Comparison of ENCODE assay signal across 10 cellular contexts in genomic region chr1:54221113-54221834, GRCh38. TPM values are rescaled to one million over a fixed set of nuclear protein-coding genes. Genes with fewer than 3 reads are reported as not detected.
DNase-seq lines count a peak whose midpoint lies in the region; ATAC-seq, FAIRE-seq and TF ChIP-seq lines count a peak whose summit lies in the region.
"Had no signal": no experiment of that assay in that cellular context is flagged by ENCODE, and none has a peak within 500 bp of the region (broad histone marks: within the 10 kb centered on the region; RNA-seq: fewer than 3 reads in every experiment).

No MANE protein-coding gene starts in this region.

- no peak; the same call in 2 of the 3 replicates for ATAC-seq in HepG2
- no peak for ATAC-seq in right lobe of liver
- ATAC-seq in natural killer cell = peak in 1 of 3 donors; percentile 5
- no peak for ATAC-seq in GM18498 (IDR thresholded peaks at IDR 0.05; ENCODE audit: unreplicated experiment)

- H3K27ac ChIP-seq in HepG2 (ENCODE audit: extremely low read length, insufficient read depth, low read length) = no peak overlapping the region
- H3K27ac ChIP-seq in right lobe of liver = no peak overlapping the region
- peak overlapping the region; percentile 37 to 73 for H3K27ac ChIP-seq in ascending aorta
- H3K27ac ChIP-seq: VCaP had no signal

- no peak; a peak in 1 of 4 replicates for TF ChIP-seq POLR2A in HepG2 (IDR thresholded peaks at IDR 0.05; ENCODE audit: insufficient read depth in 1 of 2, low read depth in 2 of 2, low read length in 2 of 2)
- no peak for TF ChIP-seq POLR2A in right lobe of liver (IDR thresholded peaks at IDR 0.05)

- CTCF ChIA-PET in HepG2 (lab: Yijun Ruan, JAX; ENCODE audit: low intra/inter-chr PET ratio, low total read pairs) = no interaction called here

- H3K36me3 ChIP-seq in HepG2 (replicated peaks in 1 of 2; ENCODE audit: control insufficient read depth in 1 of 2, insufficient read depth in 2 of 2, low read length in 2 of 2) (peaks cover 26 to 51% of the 10 kb centered on the region in 2 experiments; a peak in 4 of 5 replicates), right lobe of liver (peaks cover 0 to 25% (median 13%) of the 10 kb centered on the region in 4 donors), ascending aorta (peaks cover 20 to 40% of the 10 kb centered on the region in 2 donors)

- peaks cover 0 to 38% of the 10 kb centered on the region in 2 donors for H3K4me1 Mint-ChIP-seq in natural killer cell

- H3K9me3 Mint-ChIP-seq in natural killer cell = no peaks in the 10 kb centered on the region

- H3K9ac ChIP-seq in HepG2 (ENCODE audit: insufficient read depth, low read depth, low read length) = no peak overlapping the region

- peak overlapping the region; percentile 26 to 49 for H3K27ac Mint-ChIP-seq in natural killer cell

- H3K9me3 ChIP-seq in HepG2 (ENCODE audit: low read length) (no peaks in the 10 kb centered on the region), right lobe of liver (no peaks in the 10 kb centered on the region), ascending aorta (no peaks in the 10 kb centered on the region)
- H3K9me3 ChIP-seq: prostate gland had no signal

- H3K36me3 Mint-ChIP-seq in natural killer cell = no peaks in the 10 kb centered on the region

- TF ChIP-seq CTCF in HepG2 (CRISPR knock-in tag; IDR thresholded peaks at IDR 0.05) = no peak
- no peak for TF ChIP-seq CTCF in right lobe of liver (IDR thresholded peaks at IDR 0.05)
- no peak for TF ChIP-seq CTCF in ascending aorta (IDR thresholded peaks at IDR 0.05)
- no peak for TF ChIP-seq CTCF in natural killer cell (IDR thresholded peaks at IDR 0.05)

- in situ Hi-C loops in HepG2 (cut with HindIII; ENCODE audit: extremely low pct_ligation_motif_present, low pct_unique_long_range_greater_than_20kb) = no loop called here

- no peak overlapping the region for H2AFZ ChIP-seq in HepG2 (ENCODE audit: low read length)

- no peaks in the 10 kb centered on the region for H4K20me1 ChIP-seq in HepG2 (ENCODE audit: insufficient read depth, low read length)

- DNase-seq in HepG2 (ENCODE audit: low spot score) = no peak
- no peak for DNase-seq in right lobe of liver
- DNase-seq in ascending aorta (ENCODE audit: low spot score in 2 of 2) = no peak
- DNase-seq in natural killer cell = no peak
- DNase-seq in urothelium cell line (ENCODE audit: low spot score) = no peak
- DNase-seq in NCI-H2081 (lab: John Stamatoyannopoulos, UW) = no peak
- DNase-seq in NCI-H146 treated with DMSO at 0.1 percent for 48 hours (lab: John Stamatoyannopoulos, UW; ENCODE audit: unreplicated experiment) = no peak

- no peak overlapping the region for H3K4me2 ChIP-seq in HepG2 (ENCODE audit: low read depth, low read length)

- H3K4me1 ChIP-seq in HepG2 (ENCODE audit: insufficient read depth, low read length) = peaks cover 27% of the 10 kb centered on the region
- peaks cover 0 to 8% (median 2%) of the 10 kb centered on the region in 4 donors for H3K4me1 ChIP-seq in right lobe of liver
- H3K4me1 ChIP-seq in ascending aorta = peaks cover 0 to 18% of the 10 kb centered on the region in 2 donors

- FAIRE-seq in HepG2 (lab: Jason Lieb, UNC) (no peak), urothelium cell line (lab: Jason Lieb, UNC) (peak; percentile 93)

- POLR2A ChIA-PET in HepG2 (lab: Yijun Ruan, JAX) = interaction anchor here (1.4 to 2.0 kb wide), 2 partner anchors 21 kb away, joined by 7 to 8 read pairs; partner anchors contain the start of genes CYB5RL and MRPL37

- no peaks in the 10 kb centered on the region for H3K79me2 ChIP-seq in HepG2 (ENCODE audit: insufficient read depth, low read length)

- no peaks in the 10 kb centered on the region for H3K27me3 ChIP-seq in HepG2 (ENCODE audit: control insufficient read depth in 1 of 2, insufficient read depth in 2 of 2, low read length in 2 of 2)
- no peaks in the 10 kb centered on the region for H3K27me3 ChIP-seq in right lobe of liver
- H3K27me3 ChIP-seq in ascending aorta = no peaks in the 10 kb centered on the region

- H3K4me3 Mint-ChIP-seq in natural killer cell = no peak overlapping the region

- no peak overlapping the region for H3K4me3 ChIP-seq in HepG2 (replicated peaks in 1 of 3; ENCODE audit: insufficient read depth in 1 of 3, low read depth in 2 of 3, low read length in 3 of 3)
- H3K4me3 ChIP-seq in right lobe of liver = no peak overlapping the region
- no peak overlapping the region for H3K4me3 ChIP-seq in ascending aorta
- H3K4me3 ChIP-seq: prostate gland had no signal

- TF ChIP-seq EP300 in HepG2 (IDR thresholded peaks at IDR 0.05; ENCODE audit: low read depth in 2 of 2, low read length in 2 of 2) (no peak), HepG2 (CRISPR knock-in tag; IDR thresholded peaks at IDR 0.05; ENCODE audit: borderline replicate concordance) (no peak)

- intact Hi-C loops in HepG2 (cut with micrococcal nuclease; ENCODE audit: unreplicated experiment) (no loop called here), right lobe of liver (cut with DNase I) (no loop called here), ascending aorta (cut with DNase I) (no loop called here), natural killer cell (cut with micrococcal nuclease) (no loop called here)

- TF ChIP-seq RAD21 in HepG2 (CRISPR knock-in tag; IDR thresholded peaks at IDR 0.05) = no peak

- BruUV-seq in HepG2 (replicated peaks; lab: Mats Ljungman, UMichigan) = no TSS peak

- 97% methylated on average over 12 of the region's 12 CpGs for WGBS in HepG2 (ENCODE audit: low lambda C conversion rate)
- WGBS in right lobe of liver (ENCODE audit: insufficient coverage, low coverage, low lambda C conversion rate, missing lambda C conversion rate) = 96% methylated on average over 8 of the region's 12 CpGs

- no peaks in the 10 kb centered on the region for H3K27me3 Mint-ChIP-seq in natural killer cell (ENCODE audit: low read depth in 2 of 2)

RNA-seq across cellular contexts. Expression of gene MRPL37, which starts 21.3 kb away (rescaled TPM):
- total RNA-seq in HepG2 (2016; rRNA removed; fragmentation: Illumina TruSeq; extraction: Trizol) (127 and 143 TPM in 2 replicates), right lobe of liver (100 to 1,000 TPM in 1 of 6 experiments, 10 to 100 TPM in 5; 56.2 to 108 (median 73.4) TPM), ascending aorta (51.2 TPM), natural killer cell (10 to 100 TPM; 23.0 to 31.9 (median 28.8) TPM)
- 107 and 109 TPM in 2 replicates for total RNA-seq in HepG2 (2016; cell fraction: cytosol; rRNA removed; fragmentation: Illumina TruSeq; extraction: Trizol; ENCODE audit: low read depth)
- total RNA-seq in HepG2 (2016; cell fraction: insoluble cytoplasmic fraction; rRNA removed; fragmentation: Illumina TruSeq; extraction: Trizol) = 123 and 145 TPM in 2 replicates
- 128 and 139 TPM in 2 replicates for total RNA-seq in HepG2 (2016; cell fraction: membrane; rRNA removed; fragmentation: Illumina TruSeq; extraction: Trizol)
- 50.3 and 58.7 TPM in 2 replicates for total RNA-seq in HepG2 (2016; cell fraction: nucleus; rRNA removed; fragmentation: Illumina TruSeq; extraction: Trizol)
- 26.5 and 31.7 TPM in 2 replicates for polyA plus RNA-seq in HepG2 (2011; rRNA removed)
- polyA plus RNA-seq in HepG2 (2011; cell fraction: cytosol; rRNA removed) = 31.8 and 37.2 TPM in 2 replicates
- 15.6 and 18.1 TPM in 2 replicates for polyA plus RNA-seq in HepG2 (2011; cell fraction: nucleus; rRNA removed)
- polyA plus RNA-seq in HepG2 (2012) = 81.3 and 106 TPM in 2 replicates
- polyA plus RNA-seq in HepG2 (2016; cell fraction: cytosol; fragmentation: Illumina TruSeq; extraction: Trizol; ENCODE audit: low read depth) = 175 and 183 TPM in 2 replicates
- 248 and 256 TPM in 2 replicates for polyA plus RNA-seq in HepG2 (2016; cell fraction: insoluble cytoplasmic fraction; fragmentation: Illumina TruSeq; extraction: Trizol; ENCODE audit: low read depth)
- 177 and 183 TPM in 2 replicates for polyA plus RNA-seq in HepG2 (2016; cell fraction: membrane; fragmentation: Illumina TruSeq; extraction: Trizol; ENCODE audit: low read depth)
- 106 TPM in 2 replicates for polyA plus RNA-seq in HepG2 (2016; cell fraction: nucleus; fragmentation: Illumina TruSeq; extraction: Trizol; ENCODE audit: insufficient read depth, low read depth)
- 34.6 and 75.1 TPM in 2 replicates for polyA minus RNA-seq in HepG2 (2011; rRNA and poly(A)+ RNA removed; ENCODE audit: low replicate concordance)
- 16.6 and 17.3 TPM in 2 replicates for polyA minus RNA-seq in HepG2 (2011; cell fraction: cytosol; rRNA and poly(A)+ RNA removed)
- polyA minus RNA-seq in HepG2 (2011; cell fraction: nucleus; rRNA and poly(A)+ RNA removed) = 12.8 and 13.4 TPM in 2 replicates

RNA-seq across cellular contexts. Expression of gene CYB5RL, which starts 21.4 kb away (rescaled TPM):
- 4.1 and 5.0 TPM in 2 replicates for total RNA-seq in HepG2 (2016; rRNA removed; fragmentation: Illumina TruSeq; extraction: Trizol)
- 4.4 and 6.3 TPM in 2 replicates for total RNA-seq in HepG2 (2016; cell fraction: cytosol; rRNA removed; fragmentation: Illumina TruSeq; extraction: Trizol; ENCODE audit: low read depth)
- total RNA-seq in HepG2 (2016; cell fraction: insoluble cytoplasmic fraction; rRNA removed; fragmentation: Illumina TruSeq; extraction: Trizol) = 4.6 and 4.8 TPM in 2 replicates
- 4.8 and 6.3 TPM in 2 replicates for total RNA-seq in HepG2 (2016; cell fraction: membrane; rRNA removed; fragmentation: Illumina TruSeq; extraction: Trizol)
- total RNA-seq in HepG2 (2016; cell fraction: nucleus; rRNA removed; fragmentation: Illumina TruSeq; extraction: Trizol) = 2.2 and 3.2 TPM in 2 replicates
- 3.7 and 3.9 TPM in 2 replicates for polyA plus RNA-seq in HepG2 (2011; rRNA removed)
- polyA plus RNA-seq in HepG2 (2011; cell fraction: cytosol; rRNA removed) = 3.2 TPM in 2 replicates
- 6.4 and 7.3 TPM in 2 replicates for polyA plus RNA-seq in HepG2 (2011; cell fraction: nucleus; rRNA removed)
- polyA plus RNA-seq in HepG2 (2012) = 2.2 and 2.6 TPM in 2 replicates
- 5.6 and 6.5 TPM in 2 replicates for polyA plus RNA-seq in HepG2 (2016; cell fraction: cytosol; fragmentation: Illumina TruSeq; extraction: Trizol; ENCODE audit: low read depth)
- 2.7 and 2.9 TPM in 2 replicates for polyA plus RNA-seq in HepG2 (2016; cell fraction: insoluble cytoplasmic fraction; fragmentation: Illumina TruSeq; extraction: Trizol; ENCODE audit: low read depth)
- 3.5 and 4.4 TPM in 2 replicates for polyA plus RNA-seq in HepG2 (2016; cell fraction: membrane; fragmentation: Illumina TruSeq; extraction: Trizol; ENCODE audit: low read depth)
- polyA plus RNA-seq in HepG2 (2016; cell fraction: nucleus; fragmentation: Illumina TruSeq; extraction: Trizol; ENCODE audit: insufficient read depth, low read depth) = 4.5 and 5.3 TPM in 2 replicates
- 5.6 and 19.2 TPM in 2 replicates for polyA minus RNA-seq in HepG2 (2011; rRNA and poly(A)+ RNA removed; ENCODE audit: low replicate concordance)
- 0.79 and 1.4 TPM in 2 replicates for polyA minus RNA-seq in HepG2 (2011; cell fraction: cytosol; rRNA and poly(A)+ RNA removed)
- 3.5 and 6.2 TPM in 2 replicates for polyA minus RNA-seq in HepG2 (2011; cell fraction: nucleus; rRNA and poly(A)+ RNA removed)
- total RNA-seq in right lobe of liver = 1 to 10 TPM; 2.5 to 4.6 (median 3.0) TPM
- total RNA-seq in ascending aorta = 5.1 TPM
- 1 to 10 TPM; 5.6 to 6.7 (median 6.2) TPM for total RNA-seq in natural killer cell

Comparison
In these comparisons a context has a peak if more than half of its experiments do, and no peak if none do; other contexts are left out.
1. H3K27ac ChIP-seq: peak in ascending aorta (2 of 2); none in HepG2 (single experiment) and right lobe of liver (0 of 3).